In genomic region chr1:234309243-234309597, GRCh38 we compare ENCODE assay signal across 13 cellular contexts.
A peak's percentile ranks its signal among the peaks of the same experiment; 100 is the strongest.
DNase-seq lines count a peak whose midpoint lies in the region; ATAC-seq and TF ChIP-seq lines count a peak whose summit lies in the region.
"Had no signal": no experiment of that assay in that cellular context is flagged by ENCODE, and none has a peak within 500 bp of the region (broad histone marks: within the 10 kb centered on the region; RNA-seq: fewer than 3 reads in every experiment).

No MANE protein-coding gene starts in this region.

- intact Hi-C loops in left colon (cut with DNase I, micrococcal nuclease) (no loop called here), upper lobe of right lung (cut with DNase I) (no loop called here)

- H3K9me3 ChIP-seq in OCI-LY3 (ENCODE audit: insufficient read depth, low read length) (no peaks in the 10 kb centered on the region), upper lobe of right lung (no peaks in the 10 kb centered on the region)
- H3K9me3 ChIP-seq: esophagus squamous epithelium, gastroesophageal sphincter, ovary had no signal

- H3K36me3 ChIP-seq in OCI-LY3 (replicated peaks; ENCODE audit: low read depth, low read length) (no peaks in the 10 kb centered on the region), upper lobe of right lung (no peaks in the 10 kb centered on the region)
- H3K36me3 ChIP-seq: BLaER1 treated with 17β-estradiol and CSF1 and Interleukin-3, amounts not matched to agents 10 nM and 100 nM; brain microvascular endothelial cell; esophagus squamous epithelium; gastroesophageal sphincter; ovary had no signal

- ATAC-seq in left colon, result peak; percentile 11
- ATAC-seq in upper lobe of right lung, result no peak
- no peak for ATAC-seq in HG02973 (IDR thresholded peaks at IDR 0.05; ENCODE audit: unreplicated experiment)

- H3K4me2 ChIP-seq in OCI-LY3 (ENCODE audit: low read length), result peak overlapping the region; percentile 81

- TF ChIP-seq CTCF in OCI-LY3 (IDR thresholded peaks at IDR 0.05; ENCODE audit: low read depth, low read length) (no peak), upper lobe of right lung (IDR thresholded peaks at IDR 0.05) (no peak)

- DNase-seq in NCI-H2227 (lab: John Stamatoyannopoulos, UW; ENCODE audit: unreplicated experiment) (peak; percentile 38), NCI-H2227 treated with DMSO at 0.1 percent for 48 hours (lab: John Stamatoyannopoulos, UW) (no peak), left colon (no peak), upper lobe of right lung (no peak), amniotic stem cell (lab: John Stamatoyannopoulos, UW) (no peak), NAMALWA (ENCODE audit: low spot score) (no peak)
- DNase-seq: esophagus squamous epithelium had no signal

- peak overlapping the region; percentile 71 for H3K4me3 ChIP-seq in OCI-LY3 (ENCODE audit: low read length)
- H3K4me3 ChIP-seq in upper lobe of right lung, result peak overlapping the region; percentile 12
- H3K4me3 ChIP-seq: BLaER1 treated with 17β-estradiol and CSF1 and Interleukin-3, amounts not matched to agents 10 nM and 100 nM; gastroesophageal sphincter; ovary had no signal

- H3K4me1 ChIP-seq in OCI-LY3 (ENCODE audit: low read length), result peaks cover 29% of the 10 kb centered on the region
- H3K4me1 ChIP-seq in upper lobe of right lung, result peaks cover 4% of the 10 kb centered on the region
- H3K4me1 ChIP-seq: gastroesophageal sphincter had no signal

- H3K27me3 ChIP-seq in OCI-LY3 (ENCODE audit: low read depth, low read length) (peaks cover 29% of the 10 kb centered on the region), upper lobe of right lung (no peaks in the 10 kb centered on the region)
- H3K27me3 ChIP-seq: BLaER1 treated with 17β-estradiol and CSF1 and Interleukin-3, amounts not matched to agents 10 nM and 100 nM; brain microvascular endothelial cell; ovary had no signal

- peak overlapping the region; percentile 94 for H2AFZ ChIP-seq in OCI-LY3 (ENCODE audit: low read depth, low read length)

- H3K27ac ChIP-seq in OCI-LY3 (ENCODE audit: low read length) (no peak overlapping the region), upper lobe of right lung (no peak overlapping the region)
- H3K27ac ChIP-seq: BLaER1 treated with 17β-estradiol and CSF1 and Interleukin-3, amounts not matched to agents 10 nM and 100 nM; brain microvascular endothelial cell; esophagus squamous epithelium; gastroesophageal sphincter; ovary had no signal

- no peaks in the 10 kb centered on the region for H4K20me1 ChIP-seq in OCI-LY3 (ENCODE audit: insufficient read depth, low read length)
- H4K20me1 ChIP-seq: BLaER1 treated with 17β-estradiol and CSF1 and Interleukin-3, amounts not matched to agents 10 nM and 100 nM had no signal

- H3K9ac ChIP-seq in OCI-LY3 (ENCODE audit: low read length), result 0 out of 2 replicates have a peak overlapping the region, but pooled peaks have one; percentile 31
- H3K9ac ChIP-seq: BLaER1 treated with 17β-estradiol and CSF1 and Interleukin-3, amounts not matched to agents 10 nM and 100 nM had no signal

- no peaks in the 10 kb centered on the region for H3K79me2 ChIP-seq in OCI-LY3 (ENCODE audit: low read length)
